ENCODE assay signal across 9 cellular contexts in the genomic region with DNA sequence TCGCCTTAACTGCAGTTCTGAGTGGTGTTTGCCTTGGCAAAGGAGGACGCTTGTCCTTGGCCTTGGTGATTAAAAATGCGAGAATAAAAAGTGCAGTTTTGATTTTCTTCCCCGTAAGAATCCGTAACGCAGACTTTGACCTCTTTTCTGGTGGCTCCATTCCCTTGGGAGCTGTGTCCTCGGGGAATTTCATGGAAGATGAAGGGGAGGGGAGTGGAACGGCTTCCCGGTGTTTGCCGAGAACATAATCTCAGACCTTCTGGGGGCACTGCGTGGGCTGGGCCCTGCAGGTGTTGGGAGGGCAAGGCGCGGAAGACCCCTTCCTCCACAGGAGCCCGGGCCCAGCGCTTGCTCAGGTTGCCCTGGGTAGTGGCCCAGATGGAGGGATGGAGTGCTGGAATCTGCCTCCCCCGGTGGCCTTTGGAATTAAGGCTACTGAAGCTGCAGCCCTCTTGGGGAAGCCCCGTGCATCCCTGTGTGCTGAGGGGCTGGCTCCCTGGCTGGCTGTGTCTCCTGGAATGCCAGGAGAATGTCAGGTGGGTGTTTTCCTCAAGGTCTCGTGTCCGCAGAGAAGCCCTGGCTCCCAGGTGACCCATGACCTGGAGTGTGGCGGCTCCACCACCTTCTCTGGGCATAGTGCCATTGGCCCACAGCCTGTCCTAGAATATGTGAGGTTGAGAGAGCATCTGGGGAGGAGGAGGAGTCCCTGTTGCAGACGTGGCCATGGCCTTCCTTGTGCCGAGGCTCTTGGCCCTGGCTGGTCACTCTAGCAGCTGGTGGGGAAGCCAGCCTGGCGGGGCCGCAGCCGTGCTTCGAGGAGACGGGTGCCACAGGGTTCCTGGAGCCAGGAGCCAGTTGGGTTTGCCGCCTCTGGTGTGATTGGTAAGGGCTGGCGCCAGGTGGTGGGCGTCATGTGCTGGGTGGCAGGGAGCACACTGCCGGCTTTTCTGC. TPM values are rescaled to one million over a fixed set of nuclear protein-coding genes. Genes with fewer than 3 reads are reported as not detected.
DNase-seq lines count a peak whose midpoint lies in the region; ATAC-seq and TF ChIP-seq lines count a peak whose summit lies in the region.
"Had no signal": no experiment of that assay in that cellular context is flagged by ENCODE, and none has a peak within 500 bp of the region (broad histone marks: within the 10 kb centered on the region; RNA-seq: fewer than 3 reads in every experiment).

No MANE protein-coding gene starts in this region.

- H3K27me3 ChIP-seq in CD4-positive, alpha-beta T cell (ENCODE audit: control insufficient read depth, insufficient read depth, low read length) = no peaks in the 10 kb centered on the region
- no peaks in the 10 kb centered on the region for H3K27me3 ChIP-seq in gastroesophageal sphincter
- no peaks in the 10 kb centered on the region for H3K27me3 ChIP-seq in neuron (ENCODE audit: insufficient read depth, low read length)

- TF ChIP-seq POLR2A in gastroesophageal sphincter (IDR thresholded peaks at IDR 0.05) = no peak

- H3K36me3 Mint-ChIP-seq in CD4-positive, alpha-beta T cell (ENCODE audit: low read depth) = peaks cover 4% of the 10 kb centered on the region

- CTCF ChIA-PET in CD4-positive, alpha-beta T cell (lab: Charles Lee) = interaction anchor here (1.3 kb wide), 1 partner anchor 20 kb away, joined by 3 read pairs; no protein-coding TSS in a partner anchor

- no peak for TF ChIP-seq EP300 in gastroesophageal sphincter (IDR thresholded peaks at IDR 0.05)

- WGBS in gastroesophageal sphincter (ENCODE audit: low coverage in 1 of 2), 2 donors = 69 to 70% methylated on average over 2 to 9 of the region's 31 CpGs

- H3K4me3 ChIP-seq in SK-N-MC = peak overlapping the region; percentile 15; the same call in 1 of the 2 replicates
- H3K4me3 ChIP-seq in gastroesophageal sphincter = peak overlapping the region in 1 of 2 donors; percentile 70
- H3K4me3 ChIP-seq in neuron (ENCODE audit: low read length) = peak overlapping the region; percentile 87

- H3K9me3 ChIP-seq in CD4-positive, alpha-beta T cell (ENCODE audit: control insufficient read depth, low read length) = no peaks in the 10 kb centered on the region
- H3K9me3 ChIP-seq in SK-N-MC (ENCODE audit: low read depth, low read length) (no peaks in the 10 kb centered on the region), gastroesophageal sphincter (no peaks in the 10 kb centered on the region), neuron (ENCODE audit: low read length) (peaks cover 7% of the 10 kb centered on the region)

- peak overlapping the region; percentile 43 for H3K4me3 Mint-ChIP-seq in CD4-positive, alpha-beta T cell

- H3K27ac ChIP-seq in CD4-positive, alpha-beta T cell (ENCODE audit: low read depth, low read length) = no peak overlapping the region
- H3K27ac ChIP-seq in SK-N-MC = no peak overlapping the region
- peak overlapping the region in 3 of 4 donors; percentile 83 to 89 (median 86) for H3K27ac ChIP-seq in gastroesophageal sphincter

- peaks cover 28% of the 10 kb centered on the region for H3K4me1 Mint-ChIP-seq in CD4-positive, alpha-beta T cell (ENCODE audit: low read depth)

- no peak for DNase-seq in CD4-positive, alpha-beta T cell
- DNase-seq in SK-N-MC (ENCODE audit: low read depth, low spot score) (no peak), SK-N-DZ (ENCODE audit: low spot score) (no peak), COR-L47 (lab: John Stamatoyannopoulos, UW) (no peak), HCEC 1CT (no peak)
- DNase-seq in activated naive CD4-positive, alpha-beta T cell (lab: John Stamatoyannopoulos, UW) = no peak
- DNase-seq: NCI-H345 had no signal

- no peaks in the 10 kb centered on the region for H3K27me3 Mint-ChIP-seq in CD4-positive, alpha-beta T cell

- H3K27ac Mint-ChIP-seq in CD4-positive, alpha-beta T cell = no peak overlapping the region

- H3K36me3 ChIP-seq in SK-N-MC (ENCODE audit: insufficient read depth, low read length) (no peaks in the 10 kb centered on the region), gastroesophageal sphincter (no peaks in the 10 kb centered on the region), neuron (ENCODE audit: insufficient read depth, low read length) (peaks cover 23% of the 10 kb centered on the region)

- H3K9ac ChIP-seq in SK-N-MC (ENCODE audit: insufficient read length) = peak overlapping the region; percentile 32

- no peak for ATAC-seq in CD4-positive, alpha-beta T cell (ENCODE audit: poor library complexity)
- ATAC-seq in gastroesophageal sphincter = no peak

- no peaks in the 10 kb centered on the region for H3K9me3 Mint-ChIP-seq in CD4-positive, alpha-beta T cell

- TF ChIP-seq CTCF in CD4-positive, alpha-beta T cell (IDR thresholded peaks at IDR 0.05) = no peak
- TF ChIP-seq CTCF in gastroesophageal sphincter (IDR thresholded peaks at IDR 0.05) = no peak

- H3K4me1 ChIP-seq in gastroesophageal sphincter (peaks cover 0 to 83% (median 47%) of the 10 kb centered on the region in 3 donors), neuron (ENCODE audit: insufficient read depth, low read length) (peaks cover 49% of the 10 kb centered on the region)

- intact Hi-C loops in CD4-positive, alpha-beta T cell (cut with DNase I, micrococcal nuclease) = loop anchor here in 1 of 2 experiments (2.0 to 5.0 kb wide), 2 partner anchors 57 to 581 kb away; no protein-coding TSS in a partner anchor

- POLR2A ChIA-PET in CD4-positive, alpha-beta T cell (lab: Charles Lee) = interaction anchor here (1.4 kb wide), 1 partner anchor 20 kb away, joined by 3 read pairs; no protein-coding TSS in a partner anchor

- H2AFZ ChIP-seq in neuron (ENCODE audit: low read depth, low read length) = no peak overlapping the region

RNA-seq across cellular contexts. Expression of a gene that starts 3.1 kb away (rescaled TPM):
- total RNA-seq in CD4-positive, alpha-beta T cell = 1 to 10 TPM; 4.2 to 4.9 TPM
- total RNA-seq in gastroesophageal sphincter = 10 to 100 TPM; 32.7 to 54.9 (median 40.6) TPM
- 26.1 and 29.6 TPM in 2 replicates for polyA plus RNA-seq in SK-N-DZ (2014; cell fraction: cytosol; rRNA removed)
- 37.3 and 59.3 TPM in 2 replicates for polyA plus RNA-seq in SK-N-DZ (2014; cell fraction: nucleus; rRNA removed)

RNA-seq across cellular contexts. Expression of a gene that starts 46.4 kb away (rescaled TPM):
- 10 to 100 TPM; 11.5 to 13.3 TPM for total RNA-seq in CD4-positive, alpha-beta T cell
- total RNA-seq in gastroesophageal sphincter = 10 to 100 TPM; 17.6 to 26.0 (median 19.0) TPM
- polyA plus RNA-seq in SK-N-DZ (2014; cell fraction: cytosol; rRNA removed) = 18.4 and 18.6 TPM in 2 replicates
- 13.8 and 17.7 TPM in 2 replicates for polyA plus RNA-seq in SK-N-DZ (2014; cell fraction: nucleus; rRNA removed)

Comparison
In these comparisons a context has a peak if more than half of its experiments do, and no peak if none do; other contexts are left out.
1. H3K27ac ChIP-seq: peak in gastroesophageal sphincter (3 of 4); none in CD4-positive, alpha-beta T cell (single experiment) and SK-N-MC (single experiment).
2. RNA of a gene that starts 3.1 kb away (total RNA-seq): 32.7 to 54.9 TPM in gastroesophageal sphincter; 4.2 to 4.9 TPM in CD4-positive, alpha-beta T cell; every median in the first group is over 4 times any median in the second.